Comparison of ENCODE assay signal across 11 cellular contexts in the genomic region with DNA sequence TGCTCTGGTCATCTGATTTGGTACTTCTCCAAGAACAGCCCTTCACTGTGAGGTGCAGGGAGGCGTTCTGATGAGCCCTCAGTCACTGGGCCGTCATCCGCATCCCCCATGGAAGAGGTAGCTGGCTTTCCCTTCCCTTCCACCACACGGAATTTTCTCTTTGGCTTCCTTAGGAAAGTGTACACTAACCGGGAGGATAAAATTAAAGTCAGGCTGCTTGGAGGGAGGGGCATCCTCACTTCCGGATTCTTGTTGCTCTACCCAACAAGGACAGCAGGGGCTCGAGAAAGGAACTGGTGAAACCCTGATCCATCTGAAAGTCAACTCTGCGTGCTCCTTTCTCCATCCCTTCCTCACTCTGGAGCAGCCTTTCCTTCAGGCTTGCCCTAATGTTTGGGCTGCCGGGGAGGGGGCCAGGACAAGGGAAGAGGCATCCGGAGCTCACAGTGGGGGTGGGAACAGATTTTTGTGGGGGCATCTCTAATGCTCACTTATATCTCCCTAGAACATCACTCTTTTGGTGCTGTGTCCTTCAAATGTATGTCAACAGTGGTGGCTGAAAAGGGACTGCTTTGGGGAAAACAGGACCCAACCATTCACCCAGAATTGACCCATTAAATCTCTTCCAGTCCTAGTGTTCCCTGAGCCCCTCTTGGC.
DNase-seq lines count a peak whose midpoint lies in the region; ATAC-seq and TF ChIP-seq lines count a peak whose summit lies in the region.
"Had no signal": no experiment of that assay in that cellular context is flagged by ENCODE, and none has a peak within 500 bp of the region (broad histone marks: within the 10 kb centered on the region; RNA-seq: fewer than 3 reads in every experiment).

No MANE protein-coding gene starts in this region.

- H3K9me3 Mint-ChIP-seq in activated CD4-positive, alpha-beta T cell treated with anti-CD3 and anti-CD28 coated beads for 36 hours (ENCODE audit: low read depth), result no peaks in the 10 kb centered on the region
- no peaks in the 10 kb centered on the region for H3K9me3 Mint-ChIP-seq in activated CD4-positive, alpha-beta memory T cell treated with anti-CD3 and anti-CD28 coated beads, Interleukin-2, amount 10 ng/mL, durations not matched to agents 7 days and 5 days
- no peaks in the 10 kb centered on the region for H3K9me3 Mint-ChIP-seq in naive thymus-derived CD4-positive, alpha-beta T cell

- no peak overlapping the region for H3K27ac ChIP-seq in naive thymus-derived CD4-positive, alpha-beta T cell (ENCODE audit: low read depth, low read length)
- no peak overlapping the region for H3K27ac ChIP-seq in caudate nucleus (ENCODE audit: low read depth, low read length)
- H3K27ac ChIP-seq: spleen, stomach had no signal

- CTCF ChIA-PET in activated CD4-positive, alpha-beta T cell treated with anti-CD3 and anti-CD28 coated beads for 36 hours (lab: Charles Lee), result interaction anchor here (0.6 to 2.1 kb wide), 3 partner anchors 11 to 95 kb away, joined by 3 to 6 read pairs (median 6); no protein-coding TSS in a partner anchor
- CTCF ChIA-PET in activated CD4-positive, alpha-beta memory T cell treated with anti-CD3 and anti-CD28 coated beads, Interleukin-2, amount 10 ng/mL, durations not matched to agents 7 days and 5 days (lab: Charles Lee), result interaction anchor here (2.4 kb wide), 1 partner anchor 10 kb away, joined by 8 read pairs; no protein-coding TSS in a partner anchor
- CTCF ChIA-PET in naive thymus-derived CD4-positive, alpha-beta T cell (lab: Charles Lee), result interaction anchor here (1.5 kb wide), 1 partner anchor 90 kb away, joined by 7 read pairs; no protein-coding TSS in a partner anchor

- peaks cover 15 to 22% of the 10 kb centered on the region in 2 donors for H3K4me1 ChIP-seq in naive thymus-derived CD4-positive, alpha-beta T cell (ENCODE audit: control insufficient read depth in 2 of 2, insufficient read depth in 2 of 2, low read length in 2 of 2)

- H3K4me3 ChIP-seq in HFF-Myc (replicated peaks; ENCODE audit: low read depth, low read length), result no peak overlapping the region
- H3K4me3 ChIP-seq in naive thymus-derived CD4-positive, alpha-beta T cell (ENCODE audit: low read length), result no peak overlapping the region
- H3K4me3 ChIP-seq: stomach had no signal

- peaks cover 26% of the 10 kb centered on the region for H3K4me1 Mint-ChIP-seq in activated CD4-positive, alpha-beta T cell treated with anti-CD3 and anti-CD28 coated beads for 36 hours
- H3K4me1 Mint-ChIP-seq in activated CD4-positive, alpha-beta memory T cell treated with anti-CD3 and anti-CD28 coated beads, Interleukin-2, amount 10 ng/mL, durations not matched to agents 7 days and 5 days, result peaks cover 29% of the 10 kb centered on the region
- H3K4me1 Mint-ChIP-seq in naive thymus-derived CD4-positive, alpha-beta T cell, result peaks cover 36 to 51% (median 43%) of the 10 kb centered on the region in 7 donors

- POLR2A ChIA-PET in activated CD4-positive, alpha-beta T cell treated with anti-CD3 and anti-CD28 coated beads for 36 hours (lab: Charles Lee), result no interaction called here
- POLR2A ChIA-PET in activated CD4-positive, alpha-beta memory T cell treated with anti-CD3 and anti-CD28 coated beads, Interleukin-2, amount 10 ng/mL, durations not matched to agents 7 days and 5 days (lab: Charles Lee), result interaction anchor here (0.7 kb wide), 1 partner anchor 102 kb away, joined by 3 read pairs; the partner anchor contains the start of gene FKBP4
- POLR2A ChIA-PET in naive thymus-derived CD4-positive, alpha-beta T cell (lab: Charles Lee), result interaction anchor here (1.0 kb wide), 1 partner anchor 90 kb away, joined by 3 read pairs; no protein-coding TSS in a partner anchor

- H3K27ac Mint-ChIP-seq in activated CD4-positive, alpha-beta T cell treated with anti-CD3 and anti-CD28 coated beads for 36 hours, result no peak overlapping the region
- H3K27ac Mint-ChIP-seq in activated CD4-positive, alpha-beta memory T cell treated with anti-CD3 and anti-CD28 coated beads, Interleukin-2, amount 10 ng/mL, durations not matched to agents 7 days and 5 days, result peak overlapping the region; percentile 17
- peak overlapping the region in 8 of 9 donors; percentile 7 to 89 (median 69) for H3K27ac Mint-ChIP-seq in naive thymus-derived CD4-positive, alpha-beta T cell

- no peaks in the 10 kb centered on the region for H3K36me3 ChIP-seq in naive thymus-derived CD4-positive, alpha-beta T cell (ENCODE audit: control insufficient read depth in 2 of 3, insufficient read depth in 3 of 3, low read length in 3 of 3)

- H3K4me3 Mint-ChIP-seq in activated CD4-positive, alpha-beta T cell treated with anti-CD3 and anti-CD28 coated beads for 36 hours, result peak overlapping the region; percentile 7
- peak overlapping the region; percentile 44 for H3K4me3 Mint-ChIP-seq in activated CD4-positive, alpha-beta memory T cell treated with anti-CD3 and anti-CD28 coated beads, Interleukin-2, amount 10 ng/mL, durations not matched to agents 7 days and 5 days
- peak overlapping the region; percentile 49 to 100 (median 79) for H3K4me3 Mint-ChIP-seq in naive thymus-derived CD4-positive, alpha-beta T cell

- ATAC-seq in activated CD4-positive, alpha-beta T cell treated with anti-CD3 and anti-CD28 coated beads for 36 hours, result no peak
- no peak for ATAC-seq in naive thymus-derived CD4-positive, alpha-beta T cell

- H3K36me3 Mint-ChIP-seq in activated CD4-positive, alpha-beta T cell treated with anti-CD3 and anti-CD28 coated beads for 36 hours (ENCODE audit: low read depth), result no peaks in the 10 kb centered on the region
- H3K36me3 Mint-ChIP-seq in activated CD4-positive, alpha-beta memory T cell treated with anti-CD3 and anti-CD28 coated beads, Interleukin-2, amount 10 ng/mL, durations not matched to agents 7 days and 5 days (ENCODE audit: low read depth), result no peaks in the 10 kb centered on the region
- peaks cover 0 to 3% (median 2%) of the 10 kb centered on the region in 5 donors for H3K36me3 Mint-ChIP-seq in naive thymus-derived CD4-positive, alpha-beta T cell

- H3K27me3 ChIP-seq in naive thymus-derived CD4-positive, alpha-beta T cell (ENCODE audit: control insufficient read depth in 2 of 2, insufficient read depth in 2 of 2, low read length in 2 of 2), result no peaks in the 10 kb centered on the region

- peak; percentile 23 for TF ChIP-seq CTCF in HFF-Myc (IDR thresholded peaks at IDR 0.05; ENCODE audit: low read depth, low read length, missing control alignments)

- DNase-seq in activated CD4-positive, alpha-beta T cell treated with anti-CD3 and anti-CD28 coated beads for 36 hours, result peak; percentile 27
- DNase-seq in activated CD4-positive, alpha-beta T cell treated with anti-CD3 and anti-CD28 coated beads, Interleukin-2, amount 50 U/mL, for 4 hours, result no peak
- DNase-seq in HFF-Myc (ENCODE audit: extremely low read depth, low read depth) (no peak), H4 (ENCODE audit: low spot score) (no peak), caudate nucleus (lab: John Stamatoyannopoulos, UW) (no peak), A172 (ENCODE audit: low spot score) (no peak)
- DNase-seq in activated CD4-positive, alpha-beta memory T cell treated with anti-CD3 and anti-CD28 coated beads, Interleukin-2, amount 10 ng/mL, durations not matched to agents 7 days and 5 days, result no peak
- DNase-seq in naive thymus-derived CD4-positive, alpha-beta T cell, result peak in 3 of 9 donors; percentile 17 to 23 (median 20)
- DNase-seq: NCI-H524 treated with DMSO at 0.1 percent for 48 hours, spleen, stomach had no signal

- no peaks in the 10 kb centered on the region for H3K9me3 ChIP-seq in naive thymus-derived CD4-positive, alpha-beta T cell (ENCODE audit: control insufficient read depth in 2 of 3, low read length in 3 of 3)
- H3K9me3 ChIP-seq: spleen, stomach had no signal

- peaks cover 7% of the 10 kb centered on the region for H3K27me3 Mint-ChIP-seq in activated CD4-positive, alpha-beta T cell treated with anti-CD3 and anti-CD28 coated beads for 36 hours
- peaks cover 33% of the 10 kb centered on the region for H3K27me3 Mint-ChIP-seq in activated CD4-positive, alpha-beta memory T cell treated with anti-CD3 and anti-CD28 coated beads, Interleukin-2, amount 10 ng/mL, durations not matched to agents 7 days and 5 days
- peaks cover 0 to 24% (median 19%) of the 10 kb centered on the region in 5 donors for H3K27me3 Mint-ChIP-seq in naive thymus-derived CD4-positive, alpha-beta T cell

- intact Hi-C loops in activated CD4-positive, alpha-beta T cell treated with anti-CD3 and anti-CD28 coated beads for 36 hours (cut with DNase I, micrococcal nuclease), result loop anchor here in 1 of 2 experiments (5.0 kb wide), 1 partner anchor 184 kb away; the partner anchor contains the start of genes FOXM1 and RHNO1
- intact Hi-C loops in naive thymus-derived CD4-positive, alpha-beta T cell (cut with micrococcal nuclease), result loop anchor here in 1 of 2 donors (5.0 kb wide), 1 partner anchor 184 kb away; the partner anchor contains the start of genes FOXM1 and RHNO1

Comparison
In these comparisons a context has a peak if more than half of its experiments do, and no peak if none do; other contexts are left out.
1. H3K4me3 Mint-ChIP-seq: peak in every context shown above with its lines; median percentile 79 in naive thymus-derived CD4-positive, alpha-beta T cell; 44 in activated CD4-positive, alpha-beta memory T cell treated with anti-CD3 and anti-CD28 coated beads, Interleukin-2, amount 10 ng/mL, durations not matched to agents 7 days and 5 days; 7 in activated CD4-positive, alpha-beta T cell treated with anti-CD3 and anti-CD28 coated beads for 36 hours.